In genomic region chr7:40148671-40149070, GRCh38 we compare ENCODE assay signal across 2 cellular contexts.
TF ChIP-seq lines count a peak whose summit lies in the region.

No MANE protein-coding gene starts in this region.

TF ChIP-seq in GM23338, 12 proteins besides CTCF, POLR2A, EP300 and RAD21:
- no peak for TF ChIP-seq POLR2AphosphoS5 (IDR thresholded peaks at IDR 0.05; ENCODE audit: low read depth)
- no peak for TF ChIP-seq ZNF331 (CRISPR knock-in tag; IDR thresholded peaks at IDR 0.05; ENCODE audit: low read depth)
- TF ChIP-seq ETS1 (IDR thresholded peaks at IDR 0.05), result no peak
- no peak for TF ChIP-seq ZNF462 (CRISPR knock-in tag; IDR thresholded peaks at IDR 0.05)
- no peak for TF ChIP-seq ZNF114 (CRISPR knock-in tag; IDR thresholded peaks at IDR 0.05)
- TF ChIP-seq EZH2phosphoT487 (IDR thresholded peaks at IDR 0.05; ENCODE audit: unreplicated experiment), result no peak
- TF ChIP-seq EZH2 (IDR thresholded peaks at IDR 0.05; ENCODE audit: low read depth, unreplicated experiment), result no peak
- TF ChIP-seq NANOG (IDR thresholded peaks at IDR 0.05; ENCODE audit: borderline replicate concordance), result no peak
- TF ChIP-seq JUNB (IDR thresholded peaks at IDR 0.05; ENCODE audit: unreplicated experiment), result no peak
- no peak for TF ChIP-seq REST (IDR thresholded peaks at IDR 0.05; ENCODE audit: unreplicated experiment)
- no peak for TF ChIP-seq CREB1 (CRISPR knock-in tag; IDR thresholded peaks at IDR 0.05; ENCODE audit: low read depth)
- no peak for TF ChIP-seq STAT1 (IDR thresholded peaks at IDR 0.05; ENCODE audit: unreplicated experiment)

TF ChIP-seq in K562, 482 proteins besides CTCF, POLR2A, EP300 and RAD21:
- TF ChIP-seq TAL1 (IDR thresholded peaks at IDR 0.05) (0 out of 2 replicates have a peak, but pooled peaks have one; percentile 25), KAT2B (IDR thresholded peaks at IDR 0.05; ENCODE audit: low read depth, low read length) (no peak), SOX6 (IDR thresholded peaks at IDR 0.05) (no peak), ZKSCAN1 (IDR thresholded peaks at IDR 0.05; ENCODE audit: low read depth, low read length) (no peak), SMAD1 (IDR thresholded peaks at IDR 0.05; ENCODE audit: low read depth, low read length, partially characterized antibody) (no peak), FOXJ3 (CRISPR knock-in tag; IDR thresholded peaks at IDR 0.05) (no peak), ARID1B (IDR thresholded peaks at IDR 0.05) (peak; percentile 28; the same call in 1 of the 2 replicates), SMARCC2 (IDR thresholded peaks at IDR 0.05; ENCODE audit: low read depth) (no peak), KDM2B (CRISPR knock-in tag; IDR thresholded peaks at IDR 0.05) (no peak), TBP (optimal IDR thresholded peaks at IDR 0.05; ENCODE audit: low read depth, low read length) (no peak), CBFA2T3 (IDR thresholded peaks at IDR 0.05) (peak; percentile 41; the same call in 1 of the 2 replicates)
TF ChIP-seq in K562: peak in this region for 3.
